ENCODE assay signal across 39 cellular contexts in genomic region chr18:42245137-42245536, GRCh38.
"Had no signal": no experiment of that assay in that cellular context is flagged by ENCODE, and none has a peak within 500 bp of the region (broad histone marks: within the 10 kb centered on the region; RNA-seq: fewer than 3 reads in every experiment).

No MANE protein-coding gene starts in this region.

- H3K4me1 Mint-ChIP-seq: activated naive CD4-positive, alpha-beta T cell treated with anti-CD3 and anti-CD28 coated beads, Interleukin-2, amount 10 ng/mL, durations not matched to agents 7 days and 5 days; activated naive CD4-positive, alpha-beta T cell treated with anti-CD3 and anti-CD28 coated beads, Interleukin-2, amount 50 U/mL, for 24 hours; activated naive CD8-positive, alpha-beta T cell treated with anti-CD3 and anti-CD28 coated beads for 36 hours; activated naive CD8-positive, alpha-beta T cell treated with anti-CD3 and anti-CD28 coated beads, Interleukin-2, amount 10 ng/mL, durations not matched to agents 7 days and 5 days; activated naive CD8-positive, alpha-beta T cell treated with anti-CD3 and anti-CD28 coated beads, Interleukin-2, amount 50 U/mL, for 24 hours; activated T-helper 17 cell treated with anti-CD3 and anti-CD28 coated beads, Interleukin-2, amount 50 U/mL, for 72 hours; central memory CD8-positive, alpha-beta T cell had no signal

- H3K36me3 Mint-ChIP-seq: activated naive CD4-positive, alpha-beta T cell treated with anti-CD3 and anti-CD28 coated beads, Interleukin-2, amount 10 ng/mL, durations not matched to agents 7 days and 5 days; activated naive CD4-positive, alpha-beta T cell treated with anti-CD3 and anti-CD28 coated beads, Interleukin-2, amount 50 U/mL, for 24 hours; activated naive CD4-positive, alpha-beta T cell treated with anti-CD3 and anti-CD28 coated beads, Interleukin-2, amount 50 U/mL, for 72 hours; activated naive CD8-positive, alpha-beta T cell treated with anti-CD3 and anti-CD28 coated beads for 36 hours; activated naive CD8-positive, alpha-beta T cell treated with anti-CD3 and anti-CD28 coated beads, Interleukin-2, amount 10 ng/mL, durations not matched to agents 7 days and 5 days; brain had no signal

- DNase-seq: activated effector memory CD4-positive, alpha-beta T cell treated with anti-CD3 and anti-CD28 coated beads, Interleukin-2, amount 50 U/mL, for 16 hours; activated effector memory CD4-positive, alpha-beta T cell treated with Interleukin-2 at 50 U/mL for 16 hours; activated gamma-delta T cell; activated gamma-delta T cell treated with Interleukin-2 at 50 U/mL for 16 hours; activated naive CD4-positive, alpha-beta T cell; activated naive CD4-positive, alpha-beta T cell treated with anti-CD3 and anti-CD28 coated beads for 36 hours; activated naive CD4-positive, alpha-beta T cell treated with anti-CD3 and anti-CD28 coated beads, Interleukin-2, amount 10 ng/mL, durations not matched to agents 7 days and 5 days; activated naive CD4-positive, alpha-beta T cell treated with anti-CD3 and anti-CD28 coated beads, Interleukin-2, amount 50 U/mL, for 16 hours; activated naive CD4-positive, alpha-beta T cell treated with Interleukin-2 at 50 U/mL for 16 hours; activated naive CD8-positive, alpha-beta T cell treated with anti-CD3 and anti-CD28 coated beads for 36 hours; activated naive CD8-positive, alpha-beta T cell treated with anti-CD3 and anti-CD28 coated beads, Interleukin-2, amount 10 ng/mL, durations not matched to agents 7 days and 5 days; activated naive CD8-positive, alpha-beta T cell treated with anti-CD3 and anti-CD28 coated beads, Interleukin-2, amount 50 U/mL, for 24 hours; activated T-cell treated with anti-CD3 and anti-CD28 coated beads, Interleukin-2, amount 50 U/mL, for 1 hour; activated T-cell treated with anti-CD3 and anti-CD28 coated beads, Interleukin-2, amount 50 U/mL, for 4 hours; activated T-cell treated with anti-CD3 and anti-CD28 coated beads, Interleukin-2, amount 50 U/mL, for 48 hours; activated T-cell treated with anti-CD3 and anti-CD28 coated beads, Interleukin-2, amount 50 U/mL, for 72 hours; adrenal gland; amniotic stem cell; amygdala; anterior cingulate cortex; aorta; body of pancreas; brain microvascular endothelial cell; caudate nucleus; central memory CD4-positive, alpha-beta T cell; cerebellar nuclear complex had no signal

- ATAC-seq: activated naive CD4-positive, alpha-beta T cell treated with anti-CD3 and anti-CD28 coated beads, Interleukin-2, amount 50 U/mL, for 72 hours; activated naive CD8-positive, alpha-beta T cell treated with anti-CD3 and anti-CD28 coated beads, Interleukin-2, amount 50 U/mL, for 24 hours; activated T-cell treated with anti-CD3 and anti-CD28 coated beads, Interleukin-2, amount 50 U/mL, for 4 hours; activated T-cell treated with anti-CD3 and anti-CD28 coated beads, Interleukin-2, amount 50 U/mL, for 72 hours; activated T-helper 17 cell treated with anti-CD3 and anti-CD28 coated beads, Interleukin-2, amount 50 U/mL, for 72 hours; body of pancreas had no signal

- H3K36me3 ChIP-seq: adrenal gland, ascending aorta, brain microvascular endothelial cell, breast epithelium, cardiac muscle cell had no signal

- H3K4me3 Mint-ChIP-seq: activated naive CD4-positive, alpha-beta T cell treated with anti-CD3 and anti-CD28 coated beads for 36 hours; activated naive CD4-positive, alpha-beta T cell treated with anti-CD3 and anti-CD28 coated beads, Interleukin-2, amount 10 ng/mL, durations not matched to agents 7 days and 5 days; activated naive CD4-positive, alpha-beta T cell treated with anti-CD3 and anti-CD28 coated beads, Interleukin-2, amount 50 U/mL, for 24 hours; activated naive CD8-positive, alpha-beta T cell; activated naive CD8-positive, alpha-beta T cell treated with anti-CD3 and anti-CD28 coated beads for 36 hours; activated naive CD8-positive, alpha-beta T cell treated with anti-CD3 and anti-CD28 coated beads, Interleukin-2, amount 10 ng/mL, durations not matched to agents 7 days and 5 days; activated naive CD8-positive, alpha-beta T cell treated with anti-CD3 and anti-CD28 coated beads, Interleukin-2, amount 50 U/mL, for 24 hours; activated T-cell treated with anti-CD3 and anti-CD28 coated beads, Interleukin-2, amount 50 U/mL, for 4 hours; activated T-cell treated with anti-CD3 and anti-CD28 coated beads, Interleukin-2, amount 50 U/mL, for 72 hours; activated T-helper 1 cell treated with anti-CD3 and anti-CD28 coated beads, Interleukin-12 subunit alpha, Interleukin-12 subunit beta, Interleukin-2, Interleukin-4 antibody, amounts not matched to agents 30 ng/mL and 10 ng/mL and 1 ng/mL, durations not matched to agents 14 hours and 24 hours and 36 hours; activated T-helper 17 cell treated with anti-CD3 and anti-CD28 coated beads, Interleukin-2, amount 50 U/mL, for 72 hours; brain; central memory CD8-positive, alpha-beta T cell had no signal

- H3K27me3 ChIP-seq: adrenal gland, ascending aorta, body of pancreas, brain microvascular endothelial cell, breast epithelium, cardiac muscle cell had no signal

- H3K4me1 ChIP-seq: adrenal gland, ascending aorta, body of pancreas, breast epithelium had no signal

- H3K9me3 Mint-ChIP-seq: activated naive CD4-positive, alpha-beta T cell treated with anti-CD3 and anti-CD28 coated beads for 36 hours; activated naive CD4-positive, alpha-beta T cell treated with anti-CD3 and anti-CD28 coated beads, Interleukin-2, amount 10 ng/mL, durations not matched to agents 7 days and 5 days; activated naive CD4-positive, alpha-beta T cell treated with anti-CD3 and anti-CD28 coated beads, Interleukin-2, amount 50 U/mL, for 24 hours; activated naive CD4-positive, alpha-beta T cell treated with anti-CD3 and anti-CD28 coated beads, Interleukin-2, amount 50 U/mL, for 72 hours; activated naive CD8-positive, alpha-beta T cell treated with anti-CD3 and anti-CD28 coated beads for 36 hours; activated naive CD8-positive, alpha-beta T cell treated with anti-CD3 and anti-CD28 coated beads, Interleukin-2, amount 10 ng/mL, durations not matched to agents 7 days and 5 days; activated naive CD8-positive, alpha-beta T cell treated with anti-CD3 and anti-CD28 coated beads, Interleukin-2, amount 50 U/mL, for 24 hours; activated T-cell treated with anti-CD3 and anti-CD28 coated beads, Interleukin-2, amount 50 U/mL, for 72 hours; activated T-helper 1 cell treated with anti-CD3 and anti-CD28 coated beads, Interleukin-12 subunit alpha, Interleukin-12 subunit beta, Interleukin-2, Interleukin-4 antibody, amounts not matched to agents 30 ng/mL and 10 ng/mL and 1 ng/mL, durations not matched to agents 14 hours and 24 hours and 36 hours; activated T-helper 17 cell treated with anti-CD3 and anti-CD28 coated beads, Interleukin-2, amount 50 U/mL, for 72 hours; activated T-helper 2 cell treated with anti-CD3 and anti-CD28 coated beads, Interferon-gamma antibody, Interleukin-2, Interleukin-4, amounts not matched to agents 10 μg/mL and 5 μg/mL and 100 μg/mL, durations not matched to agents 14 hours and 24 hours and 36 hours; brain had no signal

- H3K27ac Mint-ChIP-seq: activated naive CD4-positive, alpha-beta T cell treated with anti-CD3 and anti-CD28 coated beads for 36 hours; activated naive CD4-positive, alpha-beta T cell treated with anti-CD3 and anti-CD28 coated beads, Interleukin-2, amount 10 ng/mL, durations not matched to agents 7 days and 5 days; activated naive CD4-positive, alpha-beta T cell treated with anti-CD3 and anti-CD28 coated beads, Interleukin-2, amount 50 U/mL, for 24 hours; activated naive CD4-positive, alpha-beta T cell treated with anti-CD3 and anti-CD28 coated beads, Interleukin-2, amount 50 U/mL, for 72 hours; activated naive CD8-positive, alpha-beta T cell; activated naive CD8-positive, alpha-beta T cell treated with anti-CD3 and anti-CD28 coated beads for 36 hours; activated naive CD8-positive, alpha-beta T cell treated with anti-CD3 and anti-CD28 coated beads, Interleukin-2, amount 10 ng/mL, durations not matched to agents 7 days and 5 days; activated naive CD8-positive, alpha-beta T cell treated with anti-CD3 and anti-CD28 coated beads, Interleukin-2, amount 50 U/mL, for 24 hours; activated T-cell treated with anti-CD3 and anti-CD28 coated beads, Interleukin-2, amount 50 U/mL, for 72 hours; activated T-helper 1 cell treated with anti-CD3 and anti-CD28 coated beads, Interleukin-12 subunit alpha, Interleukin-12 subunit beta, Interleukin-2, Interleukin-4 antibody, amounts not matched to agents 30 ng/mL and 10 ng/mL and 1 ng/mL, durations not matched to agents 14 hours and 24 hours and 36 hours; activated T-helper 17 cell treated with anti-CD3 and anti-CD28 coated beads, Interleukin-2, amount 50 U/mL, for 72 hours; activated T-helper 2 cell treated with anti-CD3 and anti-CD28 coated beads, Interferon-gamma antibody, Interleukin-2, Interleukin-4, amounts not matched to agents 10 μg/mL and 5 μg/mL and 100 μg/mL, durations not matched to agents 14 hours and 24 hours and 36 hours; brain had no signal

- H3K9me3 ChIP-seq: adrenal gland, ascending aorta, body of pancreas, breast epithelium had no signal

- FAIRE-seq: astrocyte, bronchial epithelial cell had no signal

- H3K27ac ChIP-seq: adrenal gland, ascending aorta, body of pancreas, brain microvascular endothelial cell, breast epithelium, cardiac muscle cell had no signal

- H3K27me3 Mint-ChIP-seq: activated naive CD4-positive, alpha-beta T cell treated with anti-CD3 and anti-CD28 coated beads, Interleukin-2, amount 10 ng/mL, durations not matched to agents 7 days and 5 days; activated naive CD4-positive, alpha-beta T cell treated with anti-CD3 and anti-CD28 coated beads, Interleukin-2, amount 50 U/mL, for 24 hours; activated naive CD8-positive, alpha-beta T cell; activated naive CD8-positive, alpha-beta T cell treated with anti-CD3 and anti-CD28 coated beads for 36 hours; activated naive CD8-positive, alpha-beta T cell treated with anti-CD3 and anti-CD28 coated beads, Interleukin-2, amount 10 ng/mL, durations not matched to agents 7 days and 5 days; activated T-helper 17 cell treated with anti-CD3 and anti-CD28 coated beads, Interleukin-2, amount 50 U/mL, for 72 hours; brain; central memory CD8-positive, alpha-beta T cell had no signal

- H3K4me3 ChIP-seq: adrenal gland, ascending aorta, body of pancreas, breast epithelium, cardiac muscle cell had no signal
